ENCODE assay signal across 18 cellular contexts in the genomic region with DNA sequence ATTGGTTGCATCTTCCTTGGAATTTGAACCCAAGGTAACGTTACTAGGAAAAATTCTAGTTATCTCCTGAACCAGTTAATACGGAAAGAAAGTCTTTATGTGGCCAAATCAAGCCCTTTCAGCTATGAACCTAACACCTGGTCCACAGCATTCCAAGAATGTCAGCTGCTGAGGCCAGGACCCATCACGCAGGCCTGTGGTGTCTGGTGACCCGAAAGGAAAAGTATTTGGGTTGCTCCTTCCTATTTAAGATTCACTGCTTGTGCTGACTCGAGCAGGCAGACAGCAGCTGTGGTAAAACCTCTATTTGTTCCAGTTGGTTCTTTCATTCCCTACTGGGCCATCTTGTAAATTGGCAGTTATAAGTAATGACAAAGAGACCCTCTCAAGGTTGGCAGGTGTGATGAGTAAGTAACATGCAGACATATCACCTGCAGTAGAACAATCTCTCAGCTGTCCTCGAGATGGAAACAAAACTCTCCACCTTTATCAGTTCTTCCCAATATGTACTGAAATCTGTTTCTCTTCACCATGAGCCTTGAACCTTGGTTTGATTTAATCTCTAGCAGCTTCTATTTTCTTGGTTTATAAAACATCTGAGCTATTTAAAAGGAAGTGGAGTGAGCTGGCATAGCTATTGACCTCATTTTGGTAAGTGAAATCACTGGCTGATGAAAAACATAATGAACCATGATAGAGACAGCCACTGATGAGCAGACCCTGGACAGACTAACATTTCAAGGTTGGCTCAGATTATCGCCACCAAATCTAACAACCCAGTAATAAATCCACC.
DNase-seq lines count a peak whose midpoint lies in the region; ATAC-seq and TF ChIP-seq lines count a peak whose summit lies in the region.
"Had no signal": no experiment of that assay in that cellular context is flagged by ENCODE, and none has a peak within 500 bp of the region (broad histone marks: within the 10 kb centered on the region; RNA-seq: fewer than 3 reads in every experiment).

No MANE protein-coding gene starts in this region.

- no peaks in the 10 kb centered on the region for H3K27me3 ChIP-seq in smooth muscle cell (ENCODE audit: low read depth)
- H3K27me3 ChIP-seq: esophagus muscularis mucosa had no signal

- H3F3A ChIP-seq in smooth muscle cell (ENCODE audit: low read depth), result no peaks in the 10 kb centered on the region

- 55% methylated on average over 7 of the region's 7 CpGs for WGBS in smooth muscle cell (ENCODE audit: low lambda C conversion rate)

- H3K36me3 ChIP-seq in smooth muscle cell (ENCODE audit: low read depth), result no peaks in the 10 kb centered on the region
- H3K36me3 ChIP-seq: esophagus muscularis mucosa had no signal

- no peak overlapping the region for H3K4me3 ChIP-seq in astrocyte of the cerebellum (ENCODE audit: low read depth, low read length)
- no peak overlapping the region for H3K4me3 ChIP-seq in smooth muscle cell
- H3K4me3 ChIP-seq: esophagus muscularis mucosa, lung, skin epidermis had no signal

- no peak for ATAC-seq in HG02973 (IDR thresholded peaks at IDR 0.05; ENCODE audit: unreplicated experiment)
- ATAC-seq: HepG2; natural killer cell treated with Interleukin-12 subunit alpha and Interleukin-12 subunit beta and Interleukin-15 and Interleukin-18, amount 100 ng/mL, for 72 hours; stimulated activated naive CD8-positive, alpha-beta T cell treated with anti-CD3 and anti-CD28 coated beads, Interleukin-15, amount 100 ng/mL, for 72 hours had no signal

- no peak overlapping the region for H3K4me2 ChIP-seq in smooth muscle cell

- no peak overlapping the region for H3K9ac ChIP-seq in smooth muscle cell (ENCODE audit: low read depth)
- H3K9ac ChIP-seq: parathyroid adenoma had no signal

- peak overlapping the region; percentile 74 for H3K27ac ChIP-seq in smooth muscle cell (ENCODE audit: low read depth)
- H3K27ac ChIP-seq: esophagus muscularis mucosa, parathyroid adenoma, skin epidermis had no signal

- intact Hi-C loops in head of caudate nucleus (cut with DNase I), result no loop called here

- no peaks in the 10 kb centered on the region for H3K79me2 ChIP-seq in smooth muscle cell (ENCODE audit: low read depth)
- H3K79me2 ChIP-seq: parathyroid adenoma had no signal

- H3K9me3 ChIP-seq in smooth muscle cell (replicated peaks; ENCODE audit: low read depth), result no peaks in the 10 kb centered on the region
- H3K9me3 ChIP-seq: Caco-2, esophagus muscularis mucosa had no signal

- H3K4me1 ChIP-seq in smooth muscle cell (ENCODE audit: low read depth), result no peaks in the 10 kb centered on the region
- H3K4me1 ChIP-seq: Caco-2, esophagus muscularis mucosa, parathyroid adenoma had no signal

- no peak overlapping the region for H2AFZ ChIP-seq in smooth muscle cell (ENCODE audit: low read depth)
- H2AFZ ChIP-seq: parathyroid adenoma had no signal

- H4K20me1 ChIP-seq in smooth muscle cell (ENCODE audit: low read depth), result no peaks in the 10 kb centered on the region

- peak; percentile 92 for DNase-seq in LHCN-M2 (ENCODE audit: low read depth)
- peak; percentile 5 for DNase-seq in astrocyte of the cerebellum (ENCODE audit: low read depth)
- peak; percentile 28 for DNase-seq in iPS DF 19.7 (ENCODE audit: low read depth, low spot score)
- no peak for DNase-seq in smooth muscle cell (lab: John Stamatoyannopoulos, UW; ENCODE audit: unreplicated experiment)
- no peak for DNase-seq in head of caudate nucleus
- DNase-seq in DMS79 (lab: John Stamatoyannopoulos, UW), result no peak
- DNase-seq: Caco-2; NCI-H2029 treated with DMSO at 0.1 percent for 48 hours; NCI-H510A; stimulated activated CD4-positive, alpha-beta T cell treated with anti-CD3 and anti-CD28 coated beads, Interleukin-2, amount 100 ng/mL, for 48 hours; stimulated activated naive CD8-positive, alpha-beta T cell treated with anti-CD3 and anti-CD28 coated beads, Interleukin-15, amount 100 ng/mL, for 72 hours had no signal

- TF ChIP-seq CTCF in astrocyte of the cerebellum (IDR thresholded peaks at IDR 0.05; ENCODE audit: low read depth, low read length, missing control alignments), result no peak
- TF ChIP-seq CTCF in smooth muscle cell (IDR thresholded peaks at IDR 0.05; ENCODE audit: borderline replicate concordance, insufficient read depth, poor library complexity, severe bottlenecking), result no peak

- in situ Hi-C loops in astrocyte of the cerebellum (cut with HindIII; ENCODE audit: low sequenced_read_pairs), result no loop called here

Comparison
In these comparisons a context has a peak if more than half of its experiments do, and no peak if none do; other contexts are left out.
1. DNase-seq: peak in LHCN-M2 (single experiment), astrocyte of the cerebellum (single experiment) and iPS DF 19.7 (single experiment); none in smooth muscle cell (single experiment), head of caudate nucleus (0 of 42) and DMS79 (single experiment).